ENCODE assay signal across 15 cellular contexts in genomic region chr6:119720160-119720559, GRCh38.
DNase-seq lines count a peak whose midpoint lies in the region; ATAC-seq, FAIRE-seq and TF ChIP-seq lines count a peak whose summit lies in the region.
"Had no signal": no experiment of that assay in that cellular context is flagged by ENCODE, and none has a peak within 500 bp of the region (broad histone marks: within the 10 kb centered on the region; RNA-seq: fewer than 3 reads in every experiment).

No MANE protein-coding gene starts in this region.

- no peaks in the 10 kb centered on the region for H3K9me3 ChIP-seq in A673 (ENCODE audit: low read depth, low read length, poor library complexity, severe bottlenecking)
- H3K9me3 ChIP-seq: lower lobe of right lung had no signal

- BruUV-seq in A673 (replicated peaks; lab: Mats Ljungman, UMichigan), result no TSS peak

- no peaks in the 10 kb centered on the region for H3K36me3 ChIP-seq in A673 (ENCODE audit: insufficient read depth, low read length, poor library complexity, severe bottlenecking)
- H3K36me3 ChIP-seq: lower lobe of right lung had no signal

- H3K4me1 ChIP-seq in A673 (ENCODE audit: insufficient read depth, low read length, poor library complexity, severe bottlenecking), result no peaks in the 10 kb centered on the region
- H3K4me1 ChIP-seq: parathyroid adenoma had no signal

- ATAC-seq in HG03045 (IDR thresholded peaks at IDR 0.05; ENCODE audit: unreplicated experiment), result no peak
- ATAC-seq: lower lobe of right lung; stimulated activated naive CD8-positive, alpha-beta T cell treated with anti-CD3 and anti-CD28 coated beads, Interleukin-15, Interleukin-2, amounts not matched to agents 100 U/mL and 50 U/mL, for 24 hours had no signal

- DNase-seq in A673 (ENCODE audit: low spot score), result peak; percentile 3
- DNase-seq in NCI-H69 (lab: John Stamatoyannopoulos, UW), result peak; percentile 36
- DNase-seq in epithelial cell of esophagus (ENCODE audit: low read depth), result no peak
- no peak for DNase-seq in HTR-8/SVneo (ENCODE audit: insufficient read length, low spot score)
- DNase-seq in NCI-H2171 (lab: John Stamatoyannopoulos, UW), result no peak
- DNase-seq in activated CD4-positive, alpha-beta T cell treated with anti-CD3 and anti-CD28 coated beads, Interleukin-2, amount 50 U/mL, for 1 hour, result no peak
- DNase-seq: activated CD4-positive, alpha-beta T cell treated with anti-CD3 and anti-CD28 coated beads for 4 hours; activated effector memory CD4-positive, alpha-beta T cell treated with anti-CD3 and anti-CD28 coated beads, Interleukin-2, amount 50 U/mL, for 16 hours; head of caudate nucleus; lower lobe of right lung; stimulated activated CD4-positive, alpha-beta T cell treated with anti-CD3 and anti-CD28 coated beads, Interleukin-1b, Interleukin-23, amount 100 ng/mL, for 48 hours; stimulated activated naive CD8-positive, alpha-beta T cell treated with anti-CD3 and anti-CD28 coated beads, Interleukin-15, Interleukin-2, amounts not matched to agents 100 U/mL and 50 U/mL, for 24 hours had no signal

- CTCF ChIA-PET in A673 (lab: Charles Lee), result no interaction called here

- no peak for FAIRE-seq in HTR-8/SVneo (lab: Jason Lieb, UNC)

- POLR2A ChIA-PET in A673 (lab: Charles Lee; ENCODE audit: low non-redundant PET), result no interaction called here

- H3K4me3 ChIP-seq in A673 (ENCODE audit: low read depth, low read length, poor library complexity, severe bottlenecking) (no peak overlapping the region), epithelial cell of esophagus (ENCODE audit: low read length) (no peak overlapping the region)
- H3K4me3 ChIP-seq: lower lobe of right lung had no signal

- intact Hi-C loops in A673 (cut with micrococcal nuclease; ENCODE audit: unreplicated experiment), result no loop called here

- no peak overlapping the region for H3K27ac ChIP-seq in A673 (ENCODE audit: low read depth, low read length, poor library complexity, severe bottlenecking)
- H3K27ac ChIP-seq: lower lobe of right lung, parathyroid adenoma had no signal

- no peaks in the 10 kb centered on the region for H3K27me3 ChIP-seq in A673 (replicated peaks; ENCODE audit: insufficient read depth, low read depth, low read length, poor library complexity)

- no peak for TF ChIP-seq CTCF in A673 (conservative IDR thresholded peaks at IDR 0.05; ENCODE audit: low read depth, low read length)
- peak; percentile 9; the same call in 1 of the 2 replicates for TF ChIP-seq CTCF in GM12874 (IDR thresholded peaks at IDR 0.05; ENCODE audit: insufficient read depth, low read depth, low read length)
- peak; percentile 15 for TF ChIP-seq CTCF in epithelial cell of esophagus (IDR thresholded peaks at IDR 0.05; ENCODE audit: insufficient read depth, low read depth, low read length, missing control alignments)

Comparison
In these comparisons a context has a peak if more than half of its experiments do, and no peak if none do; other contexts are left out.
1. DNase-seq: peak in A673 (single experiment) and NCI-H69 (single experiment); none in epithelial cell of esophagus (single experiment), HTR-8/SVneo (single experiment), NCI-H2171 (single experiment) and activated CD4-positive, alpha-beta T cell treated with anti-CD3 and anti-CD28 coated beads, Interleukin-2, amount 50 U/mL, for 1 hour (single experiment).